14 cellular contexts compared by ENCODE assay signal in the genomic region with DNA sequence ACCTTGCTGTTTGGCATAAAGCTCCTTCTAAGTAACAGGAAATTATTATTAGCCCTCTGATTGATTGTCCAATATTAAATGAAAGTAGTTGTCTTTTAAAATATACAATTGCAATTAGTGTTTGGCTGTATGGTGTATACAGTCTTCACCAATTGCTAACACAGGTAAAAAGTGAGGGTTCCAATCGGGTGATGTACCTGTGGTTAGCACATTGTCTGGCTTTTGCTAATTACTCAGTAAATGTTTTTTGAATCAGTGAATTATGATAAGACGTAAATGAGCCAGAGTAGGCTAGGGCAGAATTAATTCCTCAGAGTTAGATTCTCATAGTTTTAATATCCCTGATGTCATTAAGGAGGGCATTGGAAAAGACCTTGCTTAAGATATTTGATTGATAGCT.
DNase-seq lines count a peak whose midpoint lies in the region; ATAC-seq and TF ChIP-seq lines count a peak whose summit lies in the region.
"Had no signal": no experiment of that assay in that cellular context is flagged by ENCODE, and none has a peak within 500 bp of the region (broad histone marks: within the 10 kb centered on the region; RNA-seq: fewer than 3 reads in every experiment).

No MANE protein-coding gene starts in this region.

- H3K27ac Mint-ChIP-seq in activated CD4-positive, alpha-beta T cell treated with anti-CD3 and anti-CD28 coated beads for 36 hours, result no peak overlapping the region
- no peak overlapping the region for H3K27ac Mint-ChIP-seq in activated CD4-positive, alpha-beta T cell treated with anti-CD3 and anti-CD28 coated beads, Interleukin-2, amount 10 ng/mL, durations not matched to agents 24 days and 14 days
- peak overlapping the region in 1 of 2 donors; percentile 72 for H3K27ac Mint-ChIP-seq in stimulated activated naive CD8-positive, alpha-beta T cell treated with anti-CD3 and anti-CD28 coated beads, Interleukin-15, amount 100 ng/mL, for 72 hours
- H3K27ac Mint-ChIP-seq in activated T-helper 17 cell treated with anti-CD3 and anti-CD28 coated beads, Interleukin-2, amount 50 U/mL, for 72 hours, result no peak overlapping the region
- H3K27ac Mint-ChIP-seq in stimulated activated memory B cell treated with anti-CD40 and anti-IgM and Interleukin-4, amounts not matched to agents 10 μg/mL and 1 μg/mL and 100 μg/mL, for 72 hours, result peak overlapping the region; percentile 36

- no peak overlapping the region for H3K4me3 Mint-ChIP-seq in activated CD4-positive, alpha-beta T cell treated with anti-CD3 and anti-CD28 coated beads for 36 hours
- H3K4me3 Mint-ChIP-seq in activated CD4-positive, alpha-beta T cell treated with anti-CD3 and anti-CD28 coated beads, Interleukin-2, amount 10 ng/mL, durations not matched to agents 24 days and 14 days, result no peak overlapping the region
- peak overlapping the region; percentile 27 to 56 for H3K4me3 Mint-ChIP-seq in stimulated activated naive CD8-positive, alpha-beta T cell treated with anti-CD3 and anti-CD28 coated beads, Interleukin-15, amount 100 ng/mL, for 72 hours
- H3K4me3 Mint-ChIP-seq in activated T-helper 17 cell treated with anti-CD3 and anti-CD28 coated beads, Interleukin-2, amount 50 U/mL, for 72 hours, result peak overlapping the region; percentile 43
- no peak overlapping the region for H3K4me3 Mint-ChIP-seq in stimulated activated memory B cell treated with anti-CD40 and anti-IgM and Interleukin-4, amounts not matched to agents 10 μg/mL and 1 μg/mL and 100 μg/mL, for 72 hours

- H3K9me3 Mint-ChIP-seq in activated CD4-positive, alpha-beta T cell treated with anti-CD3 and anti-CD28 coated beads for 36 hours (ENCODE audit: low read depth), result no peaks in the 10 kb centered on the region
- H3K9me3 Mint-ChIP-seq in activated CD4-positive, alpha-beta T cell treated with anti-CD3 and anti-CD28 coated beads, Interleukin-2, amount 10 ng/mL, durations not matched to agents 24 days and 14 days, result peaks cover 8% of the 10 kb centered on the region
- H3K9me3 Mint-ChIP-seq in stimulated activated naive CD8-positive, alpha-beta T cell treated with anti-CD3 and anti-CD28 coated beads, Interleukin-15, amount 100 ng/mL, for 72 hours, result no peaks in the 10 kb centered on the region
- H3K9me3 Mint-ChIP-seq in activated T-helper 17 cell treated with anti-CD3 and anti-CD28 coated beads, Interleukin-2, amount 50 U/mL, for 72 hours, result no peaks in the 10 kb centered on the region
- H3K9me3 Mint-ChIP-seq in stimulated activated memory B cell treated with anti-CD40 and anti-IgM and Interleukin-4, amounts not matched to agents 10 μg/mL and 1 μg/mL and 100 μg/mL, for 72 hours, result no peaks in the 10 kb centered on the region

- peaks cover 33% of the 10 kb centered on the region for H3K4me1 Mint-ChIP-seq in activated CD4-positive, alpha-beta T cell treated with anti-CD3 and anti-CD28 coated beads for 36 hours
- H3K4me1 Mint-ChIP-seq in activated CD4-positive, alpha-beta T cell treated with anti-CD3 and anti-CD28 coated beads, Interleukin-2, amount 10 ng/mL, durations not matched to agents 24 days and 14 days, result peaks cover 46% of the 10 kb centered on the region
- H3K4me1 Mint-ChIP-seq in stimulated activated naive CD8-positive, alpha-beta T cell treated with anti-CD3 and anti-CD28 coated beads, Interleukin-15, amount 100 ng/mL, for 72 hours, result peaks cover 57% of the 10 kb centered on the region
- peaks cover 16% of the 10 kb centered on the region for H3K4me1 Mint-ChIP-seq in activated T-helper 17 cell treated with anti-CD3 and anti-CD28 coated beads, Interleukin-2, amount 50 U/mL, for 72 hours
- H3K4me1 Mint-ChIP-seq in stimulated activated memory B cell treated with anti-CD40 and anti-IgM and Interleukin-4, amounts not matched to agents 10 μg/mL and 1 μg/mL and 100 μg/mL, for 72 hours, result peaks cover 42% of the 10 kb centered on the region

- CTCF ChIA-PET in activated CD4-positive, alpha-beta T cell treated with anti-CD3 and anti-CD28 coated beads for 36 hours (lab: Charles Lee), result no interaction called here

- POLR2A ChIA-PET in activated CD4-positive, alpha-beta T cell treated with anti-CD3 and anti-CD28 coated beads for 36 hours (lab: Charles Lee), result no interaction called here

- H3K27me3 Mint-ChIP-seq in activated CD4-positive, alpha-beta T cell treated with anti-CD3 and anti-CD28 coated beads for 36 hours, result no peaks in the 10 kb centered on the region
- H3K27me3 Mint-ChIP-seq in activated CD4-positive, alpha-beta T cell treated with anti-CD3 and anti-CD28 coated beads, Interleukin-2, amount 10 ng/mL, durations not matched to agents 24 days and 14 days, result no peaks in the 10 kb centered on the region
- no peaks in the 10 kb centered on the region for H3K27me3 Mint-ChIP-seq in stimulated activated naive CD8-positive, alpha-beta T cell treated with anti-CD3 and anti-CD28 coated beads, Interleukin-15, amount 100 ng/mL, for 72 hours
- no peaks in the 10 kb centered on the region for H3K27me3 Mint-ChIP-seq in activated T-helper 17 cell treated with anti-CD3 and anti-CD28 coated beads, Interleukin-2, amount 50 U/mL, for 72 hours
- H3K27me3 Mint-ChIP-seq in stimulated activated memory B cell treated with anti-CD40 and anti-IgM and Interleukin-4, amounts not matched to agents 10 μg/mL and 1 μg/mL and 100 μg/mL, for 72 hours, result no peaks in the 10 kb centered on the region

- TF ChIP-seq CTCF in omental fat pad (IDR thresholded peaks at IDR 0.05), result no peak

- intact Hi-C loops in activated CD4-positive, alpha-beta T cell treated with anti-CD3 and anti-CD28 coated beads for 36 hours (cut with DNase I, micrococcal nuclease), result no loop called here
- intact Hi-C loops in activated CD4-positive, alpha-beta T cell treated with anti-CD3 and anti-CD28 coated beads, Interleukin-2, amount 10 ng/mL, durations not matched to agents 24 days and 14 days (cut with micrococcal nuclease), result loop anchor here (2.0 to 5.0 kb wide), 3 partner anchors 37 to 222 kb away; a partner anchor contains a TSS
- intact Hi-C loops in cardiac septum (cut with DNase I), result no loop called here

- no peak for DNase-seq in activated CD4-positive, alpha-beta T cell treated with anti-CD3 and anti-CD28 coated beads for 36 hours
- no peak for DNase-seq in activated CD4-positive, alpha-beta T cell treated with anti-CD3 and anti-CD28 coated beads, Interleukin-2, amount 10 ng/mL, durations not matched to agents 24 days and 14 days
- no peak for DNase-seq in stimulated activated naive CD8-positive, alpha-beta T cell treated with anti-CD3 and anti-CD28 coated beads, Interleukin-15, amount 100 ng/mL, for 72 hours
- no peak for DNase-seq in stimulated activated naive CD8-positive, alpha-beta T cell treated with anti-CD3 and anti-CD28 coated beads, Interleukin-15, Interleukin-2, amounts not matched to agents 100 U/mL and 50 U/mL, for 24 hours
- DNase-seq in cardiac septum (ENCODE audit: low spot score), result no peak
- DNase-seq in omental fat pad (ENCODE audit: low spot score), result no peak
- DNase-seq: NCI-H1105 treated with DMSO at 0.1 percent for 48 hours, NCI-H1694, NCI-H510A, NCI-H748 treated with DMSO at 0.1 percent for 48 hours had no signal

- H3K36me3 Mint-ChIP-seq in activated CD4-positive, alpha-beta T cell treated with anti-CD3 and anti-CD28 coated beads for 36 hours (ENCODE audit: low read depth), result no peaks in the 10 kb centered on the region
- peaks cover 6% of the 10 kb centered on the region for H3K36me3 Mint-ChIP-seq in activated CD4-positive, alpha-beta T cell treated with anti-CD3 and anti-CD28 coated beads, Interleukin-2, amount 10 ng/mL, durations not matched to agents 24 days and 14 days (ENCODE audit: low read depth)
- H3K36me3 Mint-ChIP-seq in activated T-helper 17 cell treated with anti-CD3 and anti-CD28 coated beads, Interleukin-2, amount 50 U/mL, for 72 hours (ENCODE audit: low read depth), result no peaks in the 10 kb centered on the region
- peaks cover 5% of the 10 kb centered on the region for H3K36me3 Mint-ChIP-seq in stimulated activated memory B cell treated with anti-CD40 and anti-IgM and Interleukin-4, amounts not matched to agents 10 μg/mL and 1 μg/mL and 100 μg/mL, for 72 hours

- ATAC-seq in activated CD4-positive, alpha-beta T cell treated with anti-CD3 and anti-CD28 coated beads for 36 hours, result peak; percentile 23
- no peak for ATAC-seq in stimulated activated naive CD8-positive, alpha-beta T cell treated with anti-CD3 and anti-CD28 coated beads, Interleukin-15, amount 100 ng/mL, for 72 hours
- no peak for ATAC-seq in stimulated activated naive CD8-positive, alpha-beta T cell treated with anti-CD3 and anti-CD28 coated beads, Interleukin-15, Interleukin-2, amounts not matched to agents 100 U/mL and 50 U/mL, for 24 hours
- ATAC-seq in activated T-helper 17 cell treated with anti-CD3 and anti-CD28 coated beads, Interleukin-2, amount 50 U/mL, for 72 hours (replicated peaks), result peak; percentile 38
- ATAC-seq in stimulated activated memory B cell treated with anti-CD40 and anti-IgM and Interleukin-4, amounts not matched to agents 10 μg/mL and 1 μg/mL and 100 μg/mL, for 72 hours, result no peak
- ATAC-seq in omental fat pad (ENCODE audit: low FRiP score), result no peak
- ATAC-seq: HepG2, Right ventricle myocardium inferior had no signal

Comparison
In these comparisons a context has a peak if more than half of its experiments do, and no peak if none do; other contexts are left out.
1. ATAC-seq: peak in activated CD4-positive, alpha-beta T cell treated with anti-CD3 and anti-CD28 coated beads for 36 hours (single experiment) and activated T-helper 17 cell treated with anti-CD3 and anti-CD28 coated beads, Interleukin-2, amount 50 U/mL, for 72 hours (single experiment); none in stimulated activated naive CD8-positive, alpha-beta T cell treated with anti-CD3 and anti-CD28 coated beads, Interleukin-15, amount 100 ng/mL, for 72 hours (single experiment), stimulated activated naive CD8-positive, alpha-beta T cell treated with anti-CD3 and anti-CD28 coated beads, Interleukin-15, Interleukin-2, amounts not matched to agents 100 U/mL and 50 U/mL, for 24 hours (single experiment), stimulated activated memory B cell treated with anti-CD40 and anti-IgM and Interleukin-4, amounts not matched to agents 10 μg/mL and 1 μg/mL and 100 μg/mL, for 72 hours (single experiment) and omental fat pad (single experiment).
2. H3K4me3 Mint-ChIP-seq: peak in stimulated activated naive CD8-positive, alpha-beta T cell treated with anti-CD3 and anti-CD28 coated beads, Interleukin-15, amount 100 ng/mL, for 72 hours (2 of 2) and activated T-helper 17 cell treated with anti-CD3 and anti-CD28 coated beads, Interleukin-2, amount 50 U/mL, for 72 hours (single experiment); none in activated CD4-positive, alpha-beta T cell treated with anti-CD3 and anti-CD28 coated beads for 36 hours (single experiment), activated CD4-positive, alpha-beta T cell treated with anti-CD3 and anti-CD28 coated beads, Interleukin-2, amount 10 ng/mL, durations not matched to agents 24 days and 14 days (single experiment) and stimulated activated memory B cell treated with anti-CD40 and anti-IgM and Interleukin-4, amounts not matched to agents 10 μg/mL and 1 μg/mL and 100 μg/mL, for 72 hours (single experiment).